ENCODE assay signal across 1 cellular context in the genomic region with DNA sequence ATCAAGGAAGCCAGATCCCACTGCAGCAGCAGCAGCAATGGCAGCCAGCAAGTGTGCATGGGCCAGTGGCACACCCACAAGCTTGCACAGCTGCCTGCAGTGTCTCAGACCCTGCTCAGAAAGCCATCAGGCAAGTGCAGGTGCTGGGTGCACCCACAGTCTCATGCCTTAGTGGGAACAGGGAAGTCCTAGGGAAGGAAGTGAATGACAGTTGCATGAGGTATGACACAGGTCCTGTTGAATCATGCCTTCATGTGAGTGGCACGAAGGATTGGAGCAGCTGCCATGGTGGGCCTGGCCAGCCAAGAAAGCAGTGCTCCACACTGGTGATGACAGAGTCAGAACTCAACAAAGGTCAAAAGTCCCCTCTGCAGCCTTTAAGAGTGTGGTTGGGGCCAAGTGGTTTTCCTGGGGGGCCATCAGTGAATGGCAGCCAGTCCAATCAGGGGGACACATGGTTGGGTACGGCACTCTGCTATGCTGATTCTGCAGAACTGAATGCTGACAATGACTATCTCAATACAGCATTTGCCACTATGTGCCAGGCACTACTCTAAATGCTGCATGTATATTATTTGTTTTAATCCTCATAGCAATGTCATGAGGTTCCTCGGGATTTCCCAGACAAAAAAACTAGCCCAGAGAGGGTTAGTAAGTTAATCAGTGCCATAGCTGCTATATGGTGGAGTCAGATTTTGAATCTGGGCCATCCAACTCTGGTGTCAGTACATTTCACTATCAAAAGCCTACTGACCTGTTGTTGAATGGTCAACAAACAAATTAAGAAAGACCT.
TF ChIP-seq lines count a peak whose summit lies in the region.

No MANE protein-coding gene starts in this region.

TF ChIP-seq in H1, 55 proteins besides CTCF, POLR2A, EP300 and RAD21:
- TF ChIP-seq, protein P1, sequence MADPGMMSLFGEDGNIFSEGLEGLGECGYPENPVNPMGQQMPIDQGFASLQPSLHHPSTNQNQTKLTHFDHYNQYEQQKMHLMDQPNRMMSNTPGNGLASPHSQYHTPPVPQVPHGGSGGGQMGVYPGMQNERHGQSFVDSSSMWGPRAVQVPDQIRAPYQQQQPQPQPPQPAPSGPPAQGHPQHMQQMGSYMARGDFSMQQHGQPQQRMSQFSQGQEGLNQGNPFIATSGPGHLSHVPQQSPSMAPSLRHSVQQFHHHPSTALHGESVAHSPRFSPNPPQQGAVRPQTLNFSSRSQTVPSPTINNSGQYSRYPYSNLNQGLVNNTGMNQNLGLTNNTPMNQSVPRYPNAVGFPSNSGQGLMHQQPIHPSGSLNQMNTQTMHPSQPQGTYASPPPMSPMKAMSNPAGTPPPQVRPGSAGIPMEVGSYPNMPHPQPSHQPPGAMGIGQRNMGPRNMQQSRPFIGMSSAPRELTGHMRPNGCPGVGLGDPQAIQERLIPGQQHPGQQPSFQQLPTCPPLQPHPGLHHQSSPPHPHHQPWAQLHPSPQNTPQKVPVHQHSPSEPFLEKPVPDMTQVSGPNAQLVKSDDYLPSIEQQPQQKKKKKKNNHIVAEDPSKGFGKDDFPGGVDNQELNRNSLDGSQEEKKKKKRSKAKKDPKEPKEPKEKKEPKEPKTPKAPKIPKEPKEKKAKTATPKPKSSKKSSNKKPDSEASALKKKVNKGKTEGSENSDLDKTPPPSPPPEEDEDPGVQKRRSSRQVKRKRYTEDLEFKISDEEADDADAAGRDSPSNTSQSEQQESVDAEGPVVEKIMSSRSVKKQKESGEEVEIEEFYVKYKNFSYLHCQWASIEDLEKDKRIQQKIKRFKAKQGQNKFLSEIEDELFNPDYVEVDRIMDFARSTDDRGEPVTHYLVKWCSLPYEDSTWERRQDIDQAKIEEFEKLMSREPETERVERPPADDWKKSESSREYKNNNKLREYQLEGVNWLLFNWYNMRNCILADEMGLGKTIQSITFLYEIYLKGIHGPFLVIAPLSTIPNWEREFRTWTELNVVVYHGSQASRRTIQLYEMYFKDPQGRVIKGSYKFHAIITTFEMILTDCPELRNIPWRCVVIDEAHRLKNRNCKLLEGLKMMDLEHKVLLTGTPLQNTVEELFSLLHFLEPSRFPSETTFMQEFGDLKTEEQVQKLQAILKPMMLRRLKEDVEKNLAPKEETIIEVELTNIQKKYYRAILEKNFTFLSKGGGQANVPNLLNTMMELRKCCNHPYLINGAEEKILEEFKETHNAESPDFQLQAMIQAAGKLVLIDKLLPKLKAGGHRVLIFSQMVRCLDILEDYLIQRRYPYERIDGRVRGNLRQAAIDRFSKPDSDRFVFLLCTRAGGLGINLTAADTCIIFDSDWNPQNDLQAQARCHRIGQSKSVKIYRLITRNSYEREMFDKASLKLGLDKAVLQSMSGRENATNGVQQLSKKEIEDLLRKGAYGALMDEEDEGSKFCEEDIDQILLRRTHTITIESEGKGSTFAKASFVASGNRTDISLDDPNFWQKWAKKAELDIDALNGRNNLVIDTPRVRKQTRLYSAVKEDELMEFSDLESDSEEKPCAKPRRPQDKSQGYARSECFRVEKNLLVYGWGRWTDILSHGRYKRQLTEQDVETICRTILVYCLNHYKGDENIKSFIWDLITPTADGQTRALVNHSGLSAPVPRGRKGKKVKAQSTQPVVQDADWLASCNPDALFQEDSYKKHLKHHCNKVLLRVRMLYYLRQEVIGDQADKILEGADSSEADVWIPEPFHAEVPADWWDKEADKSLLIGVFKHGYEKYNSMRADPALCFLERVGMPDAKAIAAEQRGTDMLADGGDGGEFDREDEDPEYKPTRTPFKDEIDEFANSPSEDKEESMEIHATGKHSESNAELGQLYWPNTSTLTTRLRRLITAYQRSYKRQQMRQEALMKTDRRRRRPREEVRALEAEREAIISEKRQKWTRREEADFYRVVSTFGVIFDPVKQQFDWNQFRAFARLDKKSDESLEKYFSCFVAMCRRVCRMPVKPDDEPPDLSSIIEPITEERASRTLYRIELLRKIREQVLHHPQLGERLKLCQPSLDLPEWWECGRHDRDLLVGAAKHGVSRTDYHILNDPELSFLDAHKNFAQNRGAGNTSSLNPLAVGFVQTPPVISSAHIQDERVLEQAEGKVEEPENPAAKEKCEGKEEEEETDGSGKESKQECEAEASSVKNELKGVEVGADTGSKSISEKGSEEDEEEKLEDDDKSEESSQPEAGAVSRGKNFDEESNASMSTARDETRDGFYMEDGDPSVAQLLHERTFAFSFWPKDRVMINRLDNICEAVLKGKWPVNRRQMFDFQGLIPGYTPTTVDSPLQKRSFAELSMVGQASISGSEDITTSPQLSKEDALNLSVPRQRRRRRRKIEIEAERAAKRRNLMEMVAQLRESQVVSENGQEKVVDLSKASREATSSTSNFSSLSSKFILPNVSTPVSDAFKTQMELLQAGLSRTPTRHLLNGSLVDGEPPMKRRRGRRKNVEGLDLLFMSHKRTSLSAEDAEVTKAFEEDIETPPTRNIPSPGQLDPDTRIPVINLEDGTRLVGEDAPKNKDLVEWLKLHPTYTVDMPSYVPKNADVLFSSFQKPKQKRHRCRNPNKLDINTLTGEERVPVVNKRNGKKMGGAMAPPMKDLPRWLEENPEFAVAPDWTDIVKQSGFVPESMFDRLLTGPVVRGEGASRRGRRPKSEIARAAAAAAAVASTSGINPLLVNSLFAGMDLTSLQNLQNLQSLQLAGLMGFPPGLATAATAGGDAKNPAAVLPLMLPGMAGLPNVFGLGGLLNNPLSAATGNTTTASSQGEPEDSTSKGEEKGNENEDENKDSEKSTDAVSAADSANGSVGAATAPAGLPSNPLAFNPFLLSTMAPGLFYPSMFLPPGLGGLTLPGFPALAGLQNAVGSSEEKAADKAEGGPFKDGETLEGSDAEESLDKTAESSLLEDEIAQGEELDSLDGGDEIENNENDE (IDR thresholded peaks at IDR 0.05; ENCODE audit: insufficient replicate concordance, low read length): no peak
- TF ChIP-seq TCF12 (IDR thresholded peaks at IDR 0.05; ENCODE audit: low read depth, low read length) (no peak), POU5F1 (IDR thresholded peaks at IDR 0.05; ENCODE audit: low read depth, low read length) (no peak), MAFK (IDR thresholded peaks at IDR 0.05; ENCODE audit: low read depth, low read length) (no peak), POLR2AphosphoS5 (IDR thresholded peaks at IDR 0.05; ENCODE audit: low read depth, low read length) (no peak), JUN (IDR thresholded peaks at IDR 0.05; ENCODE audit: low read depth, low read length) (no peak), CTBP2 (IDR thresholded peaks at IDR 0.05; ENCODE audit: borderline replicate concordance, insufficient read depth, insufficient read length, low read length) (no peak), SP1 (IDR thresholded peaks at IDR 0.05; ENCODE audit: low read depth, low read length) (no peak), NANOG (IDR thresholded peaks at IDR 0.05; ENCODE audit: insufficient read depth, low read depth, low read length, poor library complexity, severe bottlenecking) (no peak), BCL11A (IDR thresholded peaks at IDR 0.05; ENCODE audit: low read depth in 2 of 2, low read length in 2 of 2) (no peak), CHD2 (IDR thresholded peaks at IDR 0.05; ENCODE audit: low read length) (no peak), SRF (IDR thresholded peaks at IDR 0.05; ENCODE audit: low read depth, low read length) (no peak), YY1 (IDR thresholded peaks at IDR 0.05; ENCODE audit: low read depth, low read length) (no peak), SIX5 (IDR thresholded peaks at IDR 0.05; ENCODE audit: low read depth, low read length) (no peak), HDAC6 (IDR thresholded peaks at IDR 0.05; ENCODE audit: low read depth, low read length) (no peak), CEBPB (IDR thresholded peaks at IDR 0.05; ENCODE audit: low read depth, low read length) (no peak), SIN3A (conservative IDR thresholded peaks at IDR 0.05 in 1 of 2, IDR thresholded peaks at IDR 0.05 in 1 of 2; ENCODE audit: low read depth in 1 of 2, low read length in 2 of 2) (no peak)
- TF ChIP-seq, protein P2, sequence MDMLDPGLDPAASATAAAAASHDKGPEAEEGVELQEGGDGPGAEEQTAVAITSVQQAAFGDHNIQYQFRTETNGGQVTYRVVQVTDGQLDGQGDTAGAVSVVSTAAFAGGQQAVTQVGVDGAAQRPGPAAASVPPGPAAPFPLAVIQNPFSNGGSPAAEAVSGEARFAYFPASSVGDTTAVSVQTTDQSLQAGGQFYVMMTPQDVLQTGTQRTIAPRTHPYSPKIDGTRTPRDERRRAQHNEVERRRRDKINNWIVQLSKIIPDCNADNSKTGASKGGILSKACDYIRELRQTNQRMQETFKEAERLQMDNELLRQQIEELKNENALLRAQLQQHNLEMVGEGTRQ (IDR thresholded peaks at IDR 0.05; ENCODE audit: low read length): no peak
- TF ChIP-seq, protein P3, sequence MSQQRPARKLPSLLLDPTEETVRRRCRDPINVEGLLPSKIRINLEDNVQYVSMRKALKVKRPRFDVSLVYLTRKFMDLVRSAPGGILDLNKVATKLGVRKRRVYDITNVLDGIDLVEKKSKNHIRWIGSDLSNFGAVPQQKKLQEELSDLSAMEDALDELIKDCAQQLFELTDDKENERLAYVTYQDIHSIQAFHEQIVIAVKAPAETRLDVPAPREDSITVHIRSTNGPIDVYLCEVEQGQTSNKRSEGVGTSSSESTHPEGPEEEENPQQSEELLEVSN (IDR thresholded peaks at IDR 0.05): no peak
- TF ChIP-seq, protein P4, sequence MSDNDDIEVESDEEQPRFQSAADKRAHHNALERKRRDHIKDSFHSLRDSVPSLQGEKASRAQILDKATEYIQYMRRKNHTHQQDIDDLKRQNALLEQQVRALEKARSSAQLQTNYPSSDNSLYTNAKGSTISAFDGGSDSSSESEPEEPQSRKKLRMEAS (IDR thresholded peaks at IDR 0.05): no peak
